ENCODE assay signal across 23 cellular contexts in the genomic region with DNA sequence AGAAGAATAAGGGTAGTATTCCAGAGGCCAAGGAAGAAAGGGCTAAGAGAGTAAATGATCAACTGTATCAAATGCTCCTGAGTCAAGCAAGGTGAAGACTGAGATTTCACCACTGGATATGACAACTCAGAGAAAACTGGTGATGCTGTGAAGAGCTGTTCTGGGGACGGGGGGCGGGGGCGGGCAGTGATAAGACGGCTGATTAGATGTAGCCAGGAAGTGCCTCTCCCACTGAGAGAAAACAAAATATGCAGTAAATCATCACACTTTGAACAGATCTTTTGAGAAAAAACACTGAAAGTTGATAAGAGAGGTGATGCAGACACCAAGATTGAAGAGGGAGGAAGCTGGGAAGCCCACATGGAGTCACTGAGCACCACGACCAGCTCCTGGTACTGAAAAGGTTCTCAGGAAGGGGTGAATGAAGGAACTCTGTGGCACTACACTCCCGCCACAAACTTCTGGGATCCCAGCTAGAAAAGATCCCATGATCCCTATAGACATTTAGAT.
"Had no signal": no experiment of that assay in that cellular context is flagged by ENCODE, and none has a peak within 500 bp of the region (broad histone marks: within the 10 kb centered on the region; RNA-seq: fewer than 3 reads in every experiment).

No MANE protein-coding gene starts in this region.

- H3K4me1 ChIP-seq: esophagus squamous epithelium, gastrocnemius medialis, heart right ventricle, left lung, lower lobe of right lung had no signal

- DNase-seq: dermis blood vessel endothelial cell; dorsolateral prefrontal cortex; effector CD4-positive, alpha-beta T cell; effector memory CD4-positive, alpha-beta T cell; erythroblast; esophagus squamous epithelium; foreskin fibroblast; foreskin melanocyte; gastrocnemius medialis; glutamatergic neuron; head of caudate nucleus; heart right ventricle; hippocampal formation; left cardiac atrium; left lung; left ventricle myocardium superior; lower lobe of right lung; mesenchymal stem cell; midbrain; naive thymus-derived CD4-positive, alpha-beta T cell had no signal

- ATAC-seq: esophagus mucosa; gastrocnemius medialis; heart right ventricle; left cardiac atrium; left lung; left ventricle myocardium superior; lower lobe of right lung; naive thymus-derived CD4-positive, alpha-beta T cell had no signal

- H3K4me1 Mint-ChIP-seq: naive thymus-derived CD4-positive, alpha-beta T cell had no signal

- H3K36me3 Mint-ChIP-seq: naive thymus-derived CD4-positive, alpha-beta T cell had no signal

- H3K27ac Mint-ChIP-seq: naive thymus-derived CD4-positive, alpha-beta T cell had no signal

- H3K27ac ChIP-seq: coronary artery, dorsolateral prefrontal cortex, epithelial cell of prostate, esophagus squamous epithelium, gastrocnemius medialis, heart right ventricle, left lung, lower lobe of right lung had no signal

- H3K9me3 ChIP-seq: esophagus squamous epithelium, gastrocnemius medialis, left lung, lower lobe of right lung had no signal

- H3K27me3 ChIP-seq: esophagus squamous epithelium, gastrocnemius medialis, left lung had no signal

- H3K36me3 ChIP-seq: esophagus squamous epithelium, gastrocnemius medialis, heart right ventricle, left lung, lower lobe of right lung had no signal

- H3K4me3 ChIP-seq: coronary artery, dorsolateral prefrontal cortex, esophagus squamous epithelium, gastrocnemius medialis, heart right ventricle, left lung, lower lobe of right lung had no signal

- H3K4me3 Mint-ChIP-seq: naive thymus-derived CD4-positive, alpha-beta T cell had no signal
